In genomic region chr5:138631204-138631928, GRCh38 we compare ENCODE assay signal across 1 cellular context.
A peak's percentile ranks its signal among the peaks of the same experiment; 100 is the strongest.
TF ChIP-seq lines count a peak whose summit lies in the region.

No MANE protein-coding gene starts in this region.

TF ChIP-seq in K562, 482 proteins besides CTCF, POLR2A, EP300 and RAD21 (continued from another document):
- TF ChIP-seq SPI1 (IDR thresholded peaks at IDR 0.05; ENCODE audit: borderline replicate concordance, low read depth, low read length), result peak; percentile 38; the same call in 1 of the 2 replicates
